Comparison of ENCODE assay signal across 8 cellular contexts in the genomic region with DNA sequence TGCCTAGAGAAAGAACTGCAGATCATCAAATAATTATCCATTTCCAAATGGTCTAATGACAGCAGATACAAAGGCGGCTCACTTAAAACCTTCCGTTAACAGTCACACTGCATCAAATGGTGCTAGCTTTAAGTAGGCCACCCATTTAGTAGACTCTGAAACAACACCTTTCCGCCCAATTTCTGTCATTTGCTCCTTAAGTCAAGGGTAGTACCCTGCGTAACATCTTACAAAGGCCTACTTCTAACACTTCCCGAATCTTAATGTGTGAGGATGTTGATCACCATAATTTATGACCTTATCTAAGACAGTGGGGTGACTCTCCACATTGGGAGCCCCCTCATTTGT. TPM values are rescaled to one million over a fixed set of nuclear protein-coding genes. Genes with fewer than 3 reads are reported as not detected.
DNase-seq lines count a peak whose midpoint lies in the region; ATAC-seq and TF ChIP-seq lines count a peak whose summit lies in the region.

No MANE protein-coding gene starts in this region.

- TF ChIP-seq CTCF in astrocyte of the cerebellum (IDR thresholded peaks at IDR 0.05; ENCODE audit: low read depth, low read length, missing control alignments), result no peak
- no peak for TF ChIP-seq CTCF in lower lobe of right lung (IDR thresholded peaks at IDR 0.05)
- TF ChIP-seq CTCF in upper lobe of left lung (IDR thresholded peaks at IDR 0.05), result no peak

- in situ Hi-C loops in astrocyte of the cerebellum (cut with HindIII; ENCODE audit: low sequenced_read_pairs), result no loop called here
- in situ Hi-C loops in ACHN (cut with HindIII; ENCODE audit: low pct_ligation_motif_present, low pct_unique_long_range_greater_than_20kb, low sequenced_read_pairs), result no loop called here

- peaks cover 10% of the 10 kb centered on the region for H3K4me1 Mint-ChIP-seq in activated naive CD4-positive, alpha-beta T cell treated with anti-CD3 and anti-CD28 coated beads, Interleukin-2, amount 10 ng/mL, durations not matched to agents 7 days and 5 days

- intact Hi-C loops in lower lobe of right lung (cut with DNase I), result no loop called here

- TF ChIP-seq POLR2A in upper lobe of left lung (IDR thresholded peaks at IDR 0.05), result no peak

- H3K36me3 Mint-ChIP-seq in activated naive CD4-positive, alpha-beta T cell treated with anti-CD3 and anti-CD28 coated beads, Interleukin-2, amount 10 ng/mL, durations not matched to agents 7 days and 5 days, result no peaks in the 10 kb centered on the region

- CTCF ChIA-PET in activated naive CD4-positive, alpha-beta T cell treated with anti-CD3 and anti-CD28 coated beads, Interleukin-2, amount 10 ng/mL, durations not matched to agents 7 days and 5 days (lab: Charles Lee), result no interaction called here

- no peak overlapping the region for H3K27ac Mint-ChIP-seq in activated naive CD4-positive, alpha-beta T cell treated with anti-CD3 and anti-CD28 coated beads, Interleukin-2, amount 10 ng/mL, durations not matched to agents 7 days and 5 days

- H3K27ac ChIP-seq in lower lobe of right lung (peak overlapping the region; percentile 80), upper lobe of left lung (peak overlapping the region in 2 of 4 donors; percentile 77 to 91)

- no peak for DNase-seq in activated naive CD4-positive, alpha-beta T cell treated with anti-CD3 and anti-CD28 coated beads, Interleukin-2, amount 10 ng/mL, durations not matched to agents 7 days and 5 days
- DNase-seq in activated naive CD4-positive, alpha-beta T cell (lab: John Stamatoyannopoulos, UW), result no peak
- DNase-seq in astrocyte of the cerebellum (ENCODE audit: low read depth) (no peak), lower lobe of right lung (no peak), upper lobe of left lung (no peak), ACHN (no peak)
- DNase-seq in activated CD4-positive, alpha-beta T cell treated with anti-CD3 and anti-CD28 coated beads, Interleukin-2, amount 50 U/mL, for 4 hours, result no peak

- peaks cover 12% of the 10 kb centered on the region for H3K27me3 Mint-ChIP-seq in activated naive CD4-positive, alpha-beta T cell treated with anti-CD3 and anti-CD28 coated beads, Interleukin-2, amount 10 ng/mL, durations not matched to agents 7 days and 5 days

- no peaks in the 10 kb centered on the region for H3K36me3 ChIP-seq in lower lobe of right lung
- no peaks in the 10 kb centered on the region for H3K36me3 ChIP-seq in upper lobe of left lung

- WGBS in upper lobe of left lung, 2 donors, result 83 to 84% methylated on average over 5 of the region's 5 CpGs

- no peaks in the 10 kb centered on the region for H3K9me3 ChIP-seq in lower lobe of right lung
- H3K9me3 ChIP-seq in upper lobe of left lung, result no peaks in the 10 kb centered on the region

- no peak for TF ChIP-seq EP300 in upper lobe of left lung (IDR thresholded peaks at IDR 0.05)

- ATAC-seq in lower lobe of right lung, result peak in 1 of 2 donors; percentile 2
- no peak for ATAC-seq in upper lobe of left lung (ENCODE audit: low FRiP score in 2 of 2)
- no peak for ATAC-seq in HG03097 (IDR thresholded peaks at IDR 0.05; ENCODE audit: low FRiP score, unreplicated experiment)

- H3K4me3 ChIP-seq in astrocyte of the cerebellum (ENCODE audit: low read depth, low read length) (peak overlapping the region; percentile 76), lower lobe of right lung (peak overlapping the region; percentile 82), upper lobe of left lung (peak overlapping the region in 3 of 4 donors; percentile 75 to 95 (median 92))

- H3K4me1 ChIP-seq in lower lobe of right lung, result peaks cover 12% of the 10 kb centered on the region
- peaks cover 0 to 14% (median 5%) of the 10 kb centered on the region in 4 donors for H3K4me1 ChIP-seq in upper lobe of left lung

- no peaks in the 10 kb centered on the region for H3K9me3 Mint-ChIP-seq in activated naive CD4-positive, alpha-beta T cell treated with anti-CD3 and anti-CD28 coated beads, Interleukin-2, amount 10 ng/mL, durations not matched to agents 7 days and 5 days

- H3K27me3 ChIP-seq in lower lobe of right lung (ENCODE audit: low read depth), result no peaks in the 10 kb centered on the region
- H3K27me3 ChIP-seq in upper lobe of left lung, result no peaks in the 10 kb centered on the region

- H3K4me3 Mint-ChIP-seq in activated naive CD4-positive, alpha-beta T cell treated with anti-CD3 and anti-CD28 coated beads, Interleukin-2, amount 10 ng/mL, durations not matched to agents 7 days and 5 days, result peak overlapping the region; percentile 80

RNA-seq across cellular contexts. Expression of a gene that starts 0.7 kb away (rescaled TPM):
- total RNA-seq in lower lobe of right lung, result 7.5 TPM
- total RNA-seq in upper lobe of left lung, result 10 to 100 TPM in 1 of 6 donors, 1 to 10 TPM in 5; 6.2 to 23.9 (median 7.6) TPM
